In the genomic region with DNA sequence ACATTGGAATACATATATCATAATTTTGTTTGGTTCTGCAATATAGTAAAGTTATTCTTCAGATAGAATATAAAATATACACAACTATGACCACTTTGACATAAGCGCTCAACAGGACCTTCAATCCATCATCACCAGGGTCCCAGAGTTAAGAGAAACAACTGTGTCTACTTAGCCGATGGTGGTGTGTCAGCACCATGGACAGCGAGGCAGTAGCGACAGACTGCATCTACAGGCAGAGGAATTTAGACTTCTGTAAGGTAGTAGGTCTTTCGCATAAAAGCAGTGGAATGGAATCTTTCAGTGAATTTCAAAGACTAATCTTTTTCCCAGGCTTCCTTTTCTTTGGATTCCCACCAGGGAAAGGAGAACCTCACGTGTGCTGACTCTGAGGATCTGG, we compare ENCODE assay signal across 8 cellular contexts. TPM values are rescaled to one million over a fixed set of nuclear protein-coding genes. Genes with fewer than 3 reads are reported as not detected.
DNase-seq lines count a peak whose midpoint lies in the region; ATAC-seq, FAIRE-seq and TF ChIP-seq lines count a peak whose summit lies in the region.

No MANE protein-coding gene starts in this region.

- H3K27me3 ChIP-seq in GM23248 (replicated peaks; ENCODE audit: insufficient read depth) (peaks cover 8% of the 10 kb centered on the region; the same call in 1 of the 2 replicates), H1 (replicated peaks in 1 of 4; ENCODE audit: control insufficient read depth in 3 of 4, extremely low read depth in 1 of 4, insufficient read depth in 3 of 4, low read length in 3 of 4) (no peaks in the 10 kb centered on the region), trophoblast cell (ENCODE audit: insufficient read depth, low read length) (no peaks in the 10 kb centered on the region)

- H2BK15ac ChIP-seq in H1 (ENCODE audit: low read length), result no peak overlapping the region

- POLR2A ChIA-PET in H1 (lab: Charles Lee; ENCODE audit: partially characterized antibody), result no interaction called here

- H3K4me1 ChIP-seq in GM23248 (ENCODE audit: insufficient read depth), result no peaks in the 10 kb centered on the region
- peaks cover 0 to 2% (median 0%) of the 10 kb centered on the region in 4 experiments; a peak in 2 of 7 replicates for H3K4me1 ChIP-seq in H1 (replicated peaks in 1 of 4; ENCODE audit: control insufficient read depth in 3 of 4, insufficient read depth in 4 of 4, low read length in 3 of 4)
- no peaks in the 10 kb centered on the region for H3K4me1 ChIP-seq in trophoblast cell (ENCODE audit: control insufficient read depth in 1 of 2, insufficient read depth in 2 of 2, low read length in 2 of 2)

- DNase-seq in GM23248, result peak; percentile 49
- DNase-seq in SK-MEL-5 (ENCODE audit: low read depth, low spot score), result peak; percentile 53
- peak; percentile 13 to 85 for DNase-seq in H1 (ENCODE audit: low read depth in 1 of 2, low spot score in 2 of 2)
- DNase-seq in trophoblast cell, result peak; percentile 19 to 69
- DNase-seq in omental fat pad (ENCODE audit: low spot score), result no peak
- no peak for DNase-seq in NCI-H2227 (lab: John Stamatoyannopoulos, UW; ENCODE audit: unreplicated experiment)
- no peak for DNase-seq in mesenteric fat pad (ENCODE audit: low spot score)

- H3F3A ChIP-seq in GM23248 (ENCODE audit: insufficient read depth), result no peaks in the 10 kb centered on the region

- H3K56ac ChIP-seq in H1 (replicated peaks; ENCODE audit: insufficient read length, low read depth, low read length), result no peak overlapping the region

- no peak overlapping the region for H3K9ac ChIP-seq in GM23248
- no peak overlapping the region for H3K9ac ChIP-seq in H1 (replicated peaks in 1 of 4; ENCODE audit: extremely low read depth in 1 of 4, low read depth in 3 of 4, low read length in 3 of 4)
- no peak overlapping the region for H3K9ac ChIP-seq in trophoblast cell (ENCODE audit: low read length)

- H4K12ac ChIP-seq in trophoblast cell (ENCODE audit: low read depth, low read length), result no peak overlapping the region

- H3K27ac ChIP-seq in GM23248 (no peak overlapping the region), H1 (ENCODE audit: low read depth, low read length) (no peak overlapping the region), trophoblast cell (ENCODE audit: low read depth, low read length) (no peak overlapping the region)

- H3K4me2 ChIP-seq in GM23248 (ENCODE audit: unreplicated experiment) (no peak overlapping the region), H1 (ENCODE audit: insufficient read depth in 1 of 2, low read depth in 2 of 2, low read length in 2 of 2) (no peak overlapping the region), trophoblast cell (ENCODE audit: low read length) (no peak overlapping the region)

- no peak overlapping the region for H3K14ac ChIP-seq in H1 (ENCODE audit: insufficient read length)
- no peak overlapping the region for H3K14ac ChIP-seq in trophoblast cell (ENCODE audit: low read length)

- H3K79me1 ChIP-seq in H1 (ENCODE audit: low read depth, low read length) (no peaks in the 10 kb centered on the region), trophoblast cell (ENCODE audit: low read length) (no peaks in the 10 kb centered on the region)

- H4K20me1 ChIP-seq in GM23248 (ENCODE audit: insufficient read depth) (no peaks in the 10 kb centered on the region), H1 (replicated peaks in 1 of 2; ENCODE audit: control insufficient read depth in 1 of 2, insufficient read depth in 2 of 2, low read length in 2 of 2) (no peaks in the 10 kb centered on the region)

- FAIRE-seq in H1 (lab: Jason Lieb, UNC), result peak; percentile 50

- TF ChIP-seq POLR2A in H1 (IDR thresholded peaks at IDR 0.05; ENCODE audit: control extremely low read depth in 1 of 2, low read depth in 2 of 2, low read length in 2 of 2), result no peak

- H2BK12ac ChIP-seq in H1 (ENCODE audit: low read depth, low read length), result no peak overlapping the region
- no peak overlapping the region for H2BK12ac ChIP-seq in trophoblast cell (ENCODE audit: low read length)

- H3K4me3 ChIP-seq in GM23248 (no peak overlapping the region), H1 (ENCODE audit: extremely low read depth in 1 of 4, insufficient read depth in 2 of 4, low read depth in 3 of 4, low read length in 4 of 4) (no peak overlapping the region), trophoblast cell (ENCODE audit: low read depth, low read length) (no peak overlapping the region)

- H3K23ac ChIP-seq in H1 (ENCODE audit: insufficient read length) (no peak overlapping the region), trophoblast cell (ENCODE audit: low read length) (no peak overlapping the region)

- H3K36me3 ChIP-seq in GM23248 (ENCODE audit: low read depth), result no peaks in the 10 kb centered on the region
- H3K36me3 ChIP-seq in H1 (ENCODE audit: control insufficient read depth in 2 of 4, insufficient read depth in 4 of 4, low read length in 3 of 4), result no peaks in the 10 kb centered on the region
- H3K36me3 ChIP-seq in trophoblast cell (ENCODE audit: control insufficient read depth in 1 of 2, insufficient read depth in 2 of 2, low read length in 2 of 2), result no peaks in the 10 kb centered on the region

- H3K9me3 ChIP-seq in GM23248 (ENCODE audit: low read depth) (no peaks in the 10 kb centered on the region), H1 (ENCODE audit: insufficient read depth in 2 of 2, low read depth in 1 of 2, low read length in 1 of 2) (no peaks in the 10 kb centered on the region), trophoblast cell (ENCODE audit: insufficient read depth, low read depth, low read length) (no peaks in the 10 kb centered on the region)

- no peak for TF ChIP-seq EP300 in H1 (IDR thresholded peaks at IDR 0.05; ENCODE audit: borderline replicate concordance in 1 of 2, low read depth in 2 of 2, low read length in 2 of 2)

- H4K8ac ChIP-seq in H1 (ENCODE audit: extremely low read depth, insufficient read depth, low read length) (no peak overlapping the region), trophoblast cell (ENCODE audit: low read depth, low read length) (no peak overlapping the region)

- H2BK120ac ChIP-seq in H1 (replicated peaks; ENCODE audit: low read depth, low read length) (no peak overlapping the region), trophoblast cell (ENCODE audit: insufficient read depth, low read length, poor library complexity) (no peak overlapping the region)

- no peak for TF ChIP-seq RAD21 in H1 (IDR thresholded peaks at IDR 0.05 in 1 of 2, conservative IDR thresholded peaks at IDR 0.05 in 1 of 2; ENCODE audit: low read depth in 2 of 2, low read length in 2 of 2)

- H3K23me2 ChIP-seq in H1 (ENCODE audit: low read depth, low read length), result no peaks in the 10 kb centered on the region; the same call in 1 of the 2 replicates

- H2BK5ac ChIP-seq in H1 (ENCODE audit: low read depth, low read length) (no peak overlapping the region), trophoblast cell (ENCODE audit: low read depth, low read length, poor library complexity) (no peak overlapping the region)

- H3K79me2 ChIP-seq in GM23248 (ENCODE audit: insufficient read depth), result no peaks in the 10 kb centered on the region
- no peaks in the 10 kb centered on the region for H3K79me2 ChIP-seq in H1 (ENCODE audit: control insufficient read depth in 1 of 2, insufficient read depth in 2 of 2, low read length in 2 of 2)
- no peaks in the 10 kb centered on the region for H3K79me2 ChIP-seq in trophoblast cell (ENCODE audit: control insufficient read depth, insufficient read depth, low read length, poor library complexity)

- CTCF ChIA-PET in H1 (lab: Charles Lee; ENCODE audit: partially characterized antibody), result interaction anchor here (1.0 kb wide), 1 partner anchor 28 kb away, joined by 4 read pairs; no protein-coding TSS in a partner anchor

- H2AFZ ChIP-seq in GM23248 (no peak overlapping the region), H1 (ENCODE audit: low read length) (no peak overlapping the region), trophoblast cell (ENCODE audit: insufficient read depth, low read length, poor library complexity) (no peak overlapping the region)

- H4K91ac ChIP-seq in H1 (replicated peaks; ENCODE audit: insufficient read length, low read length) (no peak overlapping the region), trophoblast cell (ENCODE audit: low read depth, low read length) (no peak overlapping the region)

- ATAC-seq in omental fat pad (ENCODE audit: low FRiP score), result no peak
- ATAC-seq in GM21526 (IDR thresholded peaks at IDR 0.05; ENCODE audit: low FRiP score, unreplicated experiment), result no peak

- 16 to 17% methylated on average over 6 of the region's 6 CpGs for WGBS in GM23248 (ENCODE audit: low coverage in 1 of 2, low lambda C conversion rate in 2 of 2, missing lambda C conversion rate in 2 of 2), 2 experiments
- WGBS in H1 (ENCODE audit: extremely low coverage in 1 of 2, insufficient coverage in 1 of 2, insufficient read length in 1 of 2, insufficient replicate concordance in 2 of 2, low coverage in 1 of 2, low lambda C conversion rate in 2 of 2, missing lambda C conversion rate in 1 of 2), 2 experiments, result 60% methylated on average over 6 of the region's 6 CpGs; no CpG with 5 or more reads in 1 of the 2 experiments
- WGBS in trophoblast cell (ENCODE audit: extremely low coverage, insufficient coverage, insufficient read length), result no CpG with 5 or more reads among the region's 6 CpGs

- TF ChIP-seq CTCF in H1 (IDR thresholded peaks at IDR 0.05; ENCODE audit: control extremely low read depth in 1 of 3, insufficient read depth in 1 of 3, low read depth in 1 of 3, low read length in 3 of 3) (no peak), omental fat pad (IDR thresholded peaks at IDR 0.05) (no peak)

- H2BK20ac ChIP-seq in H1 (ENCODE audit: low read length), result no peak overlapping the region

- H4K5ac ChIP-seq in H1 (ENCODE audit: insufficient read length, low read depth, low read length), result no peak overlapping the region

- H2AK5ac ChIP-seq in H1 (ENCODE audit: low read depth, low read length) (no peak overlapping the region), trophoblast cell (ENCODE audit: low read length) (no peak overlapping the region)

- in situ Hi-C loops in GM23248 (cut with MboI), result no loop called here
- in situ Hi-C loops in SK-MEL-5 (cut with HindIII; ENCODE audit: low pct_unique_long_range_greater_than_20kb, low sequenced_read_pairs), result no loop called here

- H3K4ac ChIP-seq in H1 (replicated peaks; ENCODE audit: insufficient read length, low read depth, low read length) (no peak overlapping the region), trophoblast cell (ENCODE audit: low read depth, low read length) (no peak overlapping the region)

- H3K18ac ChIP-seq in H1 (ENCODE audit: extremely low read depth, low read length) (no peak overlapping the region), trophoblast cell (ENCODE audit: low read length) (no peak overlapping the region)

- no peaks in the 10 kb centered on the region for H3K9me2 ChIP-seq in GM23248 (ENCODE audit: insufficient read depth)

RNA-seq across cellular contexts. Expression of gene LRPPRC, which starts 20.5 kb away (rescaled TPM):
- total RNA-seq in GM23248 (2014; rRNA removed; shearing (Covaris generic)), result 38.0 and 42.6 TPM in 2 replicates
- polyA plus RNA-seq in GM23248 (2016; fragmentation: Nextera tagmentation; extraction: Ambion mirVana) (23.3 and 27.7 TPM in 2 replicates), H1 (2011; rRNA removed) (43.4 and 43.8 TPM in 2 replicates)
- total RNA-seq in SK-MEL-5 (2014; rRNA removed; shearing (Covaris generic)), result 162 and 169 TPM in 2 replicates
- 157 and 164 TPM in 2 replicates for polyA plus RNA-seq in SK-MEL-5 (2015; cell fraction: cytosol; rRNA removed)
- 152 and 166 TPM in 2 replicates for polyA plus RNA-seq in SK-MEL-5 (2015; cell fraction: nucleus; rRNA removed)
- 156 and 167 TPM in 2 replicates for total RNA-seq in H1 (2021; fragmentation: NEBNext Ultra II Directional; extraction: Animal tissue kit (Norgen Biotek cat#: 25700))
- 68.7 TPM for polyA plus RNA-seq in H1 (2011; cell fraction: cytosol; rRNA removed)
- polyA plus RNA-seq in H1 (2011; cell fraction: nucleus; rRNA removed), result 37.7 TPM
- 66.3 to 110 TPM (median 81.3 TPM) in 4 replicates for polyA plus RNA-seq in H1 (2012, experiment 1 of 2)
- polyA plus RNA-seq in H1 (2012, experiment 2 of 2), result 6.8 TPM
- 83.2 TPM for polyA plus RNA-seq in H1 (2013, experiment 1 of 2)
- polyA plus RNA-seq in H1 (2013, experiment 2 of 2), result 82.9 TPM
- polyA minus RNA-seq in H1 (2011; rRNA and poly(A)+ RNA removed), result 135 and 198 TPM in 2 replicates
- 193 TPM for polyA minus RNA-seq in H1 (2011; cell fraction: cytosol; rRNA and poly(A)+ RNA removed)
- polyA minus RNA-seq in H1 (2011; cell fraction: nucleus; rRNA and poly(A)+ RNA removed), result 186 TPM
- 84.1 and 86.8 TPM in 2 replicates for polyA plus RNA-seq in trophoblast cell (2013)
- total RNA-seq in omental fat pad (10 to 100 TPM; 47.5 to 87.4 (median 56.3) TPM), mesenteric fat pad (70.8 TPM)

Comparison
In these comparisons a context has a peak if more than half of its experiments do, and no peak if none do; other contexts are left out.
1. DNase-seq: peak in GM23248 (single experiment), SK-MEL-5 (single experiment), H1 (2 of 2) and trophoblast cell (2 of 2); none in omental fat pad (single experiment), NCI-H2227 (single experiment) and mesenteric fat pad (single experiment).